Comparison of ENCODE assay signal across 12 cellular contexts in the genomic region with DNA sequence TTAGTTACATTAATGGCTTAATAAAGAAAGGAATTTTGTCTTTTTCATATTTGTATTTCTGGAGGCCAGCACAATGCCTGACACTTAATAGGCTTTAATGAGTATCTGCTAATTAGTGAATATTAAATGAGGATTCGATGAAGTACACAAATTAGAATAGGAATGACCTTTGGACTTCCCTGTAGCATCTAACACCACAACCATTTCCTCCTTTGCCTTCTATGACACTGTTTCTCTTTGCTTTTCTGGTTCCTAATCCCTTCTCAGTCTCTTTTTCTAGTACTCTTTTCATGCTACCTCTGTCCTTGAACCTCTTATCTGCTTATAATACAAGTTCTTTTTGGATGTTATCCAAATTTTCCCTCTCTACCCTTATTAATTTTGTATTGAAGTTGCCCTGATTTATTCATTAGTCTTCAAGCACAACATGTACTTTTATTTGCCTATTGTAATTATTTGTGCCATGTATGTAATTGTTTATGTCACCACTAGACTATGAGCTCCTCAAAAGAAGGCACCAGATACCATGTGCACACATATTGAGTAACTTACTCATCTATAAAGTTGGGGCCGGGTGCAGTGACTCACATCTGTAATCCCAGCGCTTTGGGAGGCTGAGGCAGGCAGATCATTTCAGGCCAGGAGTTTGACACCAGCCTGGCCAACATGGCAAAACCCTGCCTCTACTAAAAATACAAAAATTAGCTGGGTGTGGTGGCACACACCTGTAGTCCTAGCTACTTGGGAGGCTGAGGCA. TPM values are rescaled to one million over a fixed set of nuclear protein-coding genes. Genes with fewer than 3 reads are reported as not detected.
A peak's percentile ranks its signal among the peaks of the same experiment; 100 is the strongest.
DNase-seq lines count a peak whose midpoint lies in the region; ATAC-seq, FAIRE-seq and TF ChIP-seq lines count a peak whose summit lies in the region.
"Had no signal": no experiment of that assay in that cellular context is flagged by ENCODE, and none has a peak within 500 bp of the region (broad histone marks: within the 10 kb centered on the region; RNA-seq: fewer than 3 reads in every experiment).

No MANE protein-coding gene starts in this region.

- H3K4me1 ChIP-seq in hepatocyte (ENCODE audit: insufficient read depth): no peaks in the 10 kb centered on the region

- TF ChIP-seq CTCF in HFFc6 (IDR thresholded peaks at IDR 0.05) (peak; percentile 25; the same call in 1 of the 2 replicates), hepatocyte (IDR thresholded peaks at IDR 0.05; ENCODE audit: poor library complexity) (no peak), D721Med (IDR thresholded peaks at IDR 0.05; ENCODE audit: insufficient read depth, missing control alignments) (no peak)

- H3K27me3 ChIP-seq in hepatocyte: no peaks in the 10 kb centered on the region

- peak overlapping the region; percentile 60 for H3K27ac ChIP-seq in hepatocyte

- peak; percentile 65 for DNase-seq in DMS53 (lab: John Stamatoyannopoulos, UW)
- DNase-seq in HFFc6: peak; percentile 74
- peak; percentile 64 for DNase-seq in amniotic epithelial cell (ENCODE audit: low read depth)
- no peak for DNase-seq in hepatocyte (ENCODE audit: low spot score)
- no peak for DNase-seq in D721Med (ENCODE audit: insufficient read length, low spot score)
- no peak for DNase-seq in cerebellar nuclear complex (lab: John Stamatoyannopoulos, UW)
- DNase-seq: activated naive CD8-positive, alpha-beta T cell treated with anti-CD3 and anti-CD28 coated beads, Interleukin-2, amount 10 ng/mL, durations not matched to agents 7 days and 5 days; left ventricle myocardium superior; NCI-H1436; NCI-H524; SHP77 treated with DMSO at 0.1 percent for 48 hours had no signal

- no peaks in the 10 kb centered on the region for H3K36me3 Mint-ChIP-seq in HFFc6 (ENCODE audit: low read depth)
- H3K36me3 Mint-ChIP-seq: activated naive CD8-positive, alpha-beta T cell treated with anti-CD3 and anti-CD28 coated beads, Interleukin-2, amount 10 ng/mL, durations not matched to agents 7 days and 5 days had no signal

- no peaks in the 10 kb centered on the region for H3K9me2 ChIP-seq in hepatocyte (replicated peaks; ENCODE audit: insufficient read depth)

- H3K4me2 ChIP-seq in hepatocyte: no peak overlapping the region

- peaks cover 1% of the 10 kb centered on the region; the same call in 1 of the 2 replicates for H3K27me3 Mint-ChIP-seq in HFFc6 (ENCODE audit: insufficient read depth)
- H3K27me3 Mint-ChIP-seq: activated naive CD8-positive, alpha-beta T cell treated with anti-CD3 and anti-CD28 coated beads, Interleukin-2, amount 10 ng/mL, durations not matched to agents 7 days and 5 days had no signal

- WGBS in hepatocyte (ENCODE audit: low lambda C conversion rate, missing lambda C conversion rate): 66% methylated on average over 3 of the region's 3 CpGs

- H3K27ac Mint-ChIP-seq in HFFc6: peak overlapping the region; percentile 7; the same call in 1 of the 2 replicates
- H3K27ac Mint-ChIP-seq: activated naive CD8-positive, alpha-beta T cell treated with anti-CD3 and anti-CD28 coated beads, Interleukin-2, amount 10 ng/mL, durations not matched to agents 7 days and 5 days had no signal

- H3K4me3 Mint-ChIP-seq in HFFc6: no peak overlapping the region
- H3K4me3 Mint-ChIP-seq: activated naive CD8-positive, alpha-beta T cell treated with anti-CD3 and anti-CD28 coated beads, Interleukin-2, amount 10 ng/mL, durations not matched to agents 7 days and 5 days had no signal

- H3K4me3 ChIP-seq in hepatocyte: no peak overlapping the region

- no peaks in the 10 kb centered on the region for H3K36me3 ChIP-seq in hepatocyte (replicated peaks; ENCODE audit: insufficient read depth, low read depth)

- H4K20me1 ChIP-seq in hepatocyte (ENCODE audit: insufficient read depth, poor library complexity, severe bottlenecking): no peaks in the 10 kb centered on the region

- no peaks in the 10 kb centered on the region for H3K9me3 Mint-ChIP-seq in HFFc6
- H3K9me3 Mint-ChIP-seq: activated naive CD8-positive, alpha-beta T cell treated with anti-CD3 and anti-CD28 coated beads, Interleukin-2, amount 10 ng/mL, durations not matched to agents 7 days and 5 days had no signal

- H3K9me3 ChIP-seq in hepatocyte (ENCODE audit: low read depth): no peaks in the 10 kb centered on the region

- no peak for FAIRE-seq in D721Med (lab: Jason Lieb, UNC)

- H2AFZ ChIP-seq in hepatocyte: no peak overlapping the region

- ATAC-seq in GM18907 (IDR thresholded peaks at IDR 0.05; ENCODE audit: unreplicated experiment): no peak
- ATAC-seq: left ventricle myocardium superior had no signal

- no peaks in the 10 kb centered on the region for H3K79me2 ChIP-seq in hepatocyte

- peaks cover 10% of the 10 kb centered on the region for H3K4me1 Mint-ChIP-seq in HFFc6 (ENCODE audit: low read depth)
- H3K4me1 Mint-ChIP-seq: activated naive CD8-positive, alpha-beta T cell treated with anti-CD3 and anti-CD28 coated beads, Interleukin-2, amount 10 ng/mL, durations not matched to agents 7 days and 5 days had no signal

RNA-seq across cellular contexts. Expression of gene RPS27, which starts 23.8 kb away (rescaled TPM):
- 1,000 to 10,000 TPM in 4 of 6 experiments, 100 to 1,000 TPM in 2; 954 to 1,562 (median 1,206) TPM for total RNA-seq in HFFc6 (2021; fragmentation: NEBNext Ultra II Directional; extraction: Animal tissue kit (Norgen Biotek cat#: 25700))
- total RNA-seq in hepatocyte: 2,478 and 2,548 TPM in 2 replicates
- polyA plus RNA-seq in hepatocyte: 1,603 and 1,696 TPM in 2 replicates

RNA-seq across cellular contexts. Expression of gene RAB13, which starts 28.2 kb away (rescaled TPM):
- 100 to 1,000 TPM; 119 to 138 (median 128) TPM for total RNA-seq in HFFc6 (2021; fragmentation: NEBNext Ultra II Directional; extraction: Animal tissue kit (Norgen Biotek cat#: 25700))
- 25.9 and 39.6 TPM in 2 replicates for total RNA-seq in hepatocyte
- polyA plus RNA-seq in hepatocyte: 98.7 and 125 TPM in 2 replicates

RNA-seq across cellular contexts. Expression of gene JTB, which starts 36.9 kb away (rescaled TPM):
- total RNA-seq in HFFc6 (2021; fragmentation: NEBNext Ultra II Directional; extraction: Animal tissue kit (Norgen Biotek cat#: 25700)): 100 to 1,000 TPM in 5 of 6 experiments, 10 to 100 TPM in 1; 99.3 to 128 (median 109) TPM
- 213 and 240 TPM in 2 replicates for total RNA-seq in hepatocyte
- 215 and 217 TPM in 2 replicates for polyA plus RNA-seq in hepatocyte

RNA-seq across cellular contexts. Expression of gene CREB3L4, which starts 46.6 kb away (rescaled TPM):
- total RNA-seq in HFFc6 (2021; fragmentation: NEBNext Ultra II Directional; extraction: Animal tissue kit (Norgen Biotek cat#: 25700)): 1 to 10 TPM; 3.6 to 4.6 (median 4.1) TPM
- 10.9 and 15.1 TPM in 2 replicates for total RNA-seq in hepatocyte
- 8.6 and 16.6 TPM in 2 replicates for polyA plus RNA-seq in hepatocyte

RNA-seq across cellular contexts. Expression of gene SLC39A1, which starts 51.0 kb away (rescaled TPM):
- total RNA-seq in HFFc6 (2021; fragmentation: NEBNext Ultra II Directional; extraction: Animal tissue kit (Norgen Biotek cat#: 25700)): 10 to 100 TPM; 88.8 to 95.7 (median 93.0) TPM
- 141 and 158 TPM in 2 replicates for total RNA-seq in hepatocyte
- 163 and 174 TPM in 2 replicates for polyA plus RNA-seq in hepatocyte

Comparison
In these comparisons a context has a peak if more than half of its experiments do, and no peak if none do; other contexts are left out.
1. DNase-seq: peak in DMS53 (single experiment), HFFc6 (single experiment) and amniotic epithelial cell (single experiment); none in hepatocyte (single experiment), D721Med (single experiment) and cerebellar nuclear complex (0 of 2).